In genomic region chr2:74199275-74199701, GRCh38 we compare ENCODE assay signal across 8 cellular contexts. TPM values are rescaled to one million over a fixed set of nuclear protein-coding genes. Genes with fewer than 3 reads are reported as not detected.
A peak's percentile ranks its signal among the peaks of the same experiment; 100 is the strongest.
DNase-seq lines count a peak whose midpoint lies in the region; ATAC-seq, FAIRE-seq and TF ChIP-seq lines count a peak whose summit lies in the region.

No MANE protein-coding gene starts in this region.

- peaks cover 41% of the 10 kb centered on the region for H3K4me1 Mint-ChIP-seq in HFFc6 (ENCODE audit: low read depth)
- peaks cover 35% of the 10 kb centered on the region for H3K4me1 Mint-ChIP-seq in activated B cell treated with CpG ODN at 0.5 μM for 24 hours

- H3K4me3 ChIP-seq in right cardiac atrium (ENCODE audit: low read length) (peak overlapping the region; percentile 32), spleen (peak overlapping the region; percentile 81 to 90 (median 87))

- TF ChIP-seq POLR2A in spleen (IDR thresholded peaks at IDR 0.05) = no peak

- H3K4me1 ChIP-seq in right cardiac atrium (ENCODE audit: control insufficient read depth, insufficient read depth, low read length) (no peaks in the 10 kb centered on the region), spleen (peaks cover 16 to 55% (median 38%) of the 10 kb centered on the region in 6 donors)

- H3K27me3 ChIP-seq in right cardiac atrium (ENCODE audit: control insufficient read depth, insufficient read depth) (no peaks in the 10 kb centered on the region), spleen (replicated peaks in 1 of 7) (no peaks in the 10 kb centered on the region)

- H3K27me3 Mint-ChIP-seq in HFFc6 (ENCODE audit: insufficient read depth) (peaks cover 9% of the 10 kb centered on the region), activated B cell treated with CpG ODN at 0.5 μM for 24 hours (no peaks in the 10 kb centered on the region)

- POLR2A ChIA-PET in activated B cell treated with CpG ODN at 0.5 μM for 24 hours (lab: Charles Lee) = interaction anchor here (0.6 to 16.6 kb wide), 21 partner anchors 9 to 636 kb away, joined by 3 to 723 read pairs (median 5); partner anchors contain the start of genes BOLA3, MOB1A, STAMBP and TPRKB

- ATAC-seq in activated B cell treated with CpG ODN at 0.5 μM for 24 hours (ENCODE audit: low read depth) (no peak), right cardiac atrium (no peak)

- no peak overlapping the region for H3K27ac ChIP-seq in right cardiac atrium (ENCODE audit: low read length)
- H3K27ac ChIP-seq in spleen = peak overlapping the region; percentile 94 to 98 (median 96)

- peak overlapping the region; percentile 95 for H3K4me3 Mint-ChIP-seq in HFFc6
- peak overlapping the region; percentile 99 for H3K4me3 Mint-ChIP-seq in activated B cell treated with CpG ODN at 0.5 μM for 24 hours

- H3K27ac Mint-ChIP-seq in HFFc6 (peak overlapping the region; percentile 100), activated B cell treated with CpG ODN at 0.5 μM for 24 hours (peak overlapping the region; percentile 100)

- H3K9me3 Mint-ChIP-seq in HFFc6 (no peaks in the 10 kb centered on the region), activated B cell treated with CpG ODN at 0.5 μM for 24 hours (no peaks in the 10 kb centered on the region)

- DNase-seq in HFFc6 (no peak), activated B cell treated with CpG ODN at 0.5 μM for 24 hours (no peak), right cardiac atrium (peak in 1 of 3 donors; percentile 35), spleen (no peak), HK-2 (ENCODE audit: unreplicated experiment) (no peak), D341Med (ENCODE audit: low spot score) (no peak), EL (no peak), frontal cortex (ENCODE audit: low spot score in 2 of 2) (no peak)

- TF ChIP-seq CTCF in HFFc6 (IDR thresholded peaks at IDR 0.05) = peak; percentile 44; the same call in 1 of the 2 replicates
- no peak for TF ChIP-seq CTCF in activated B cell treated with CpG ODN at 0.5 μM for 24 hours (IDR thresholded peaks at IDR 0.05)
- TF ChIP-seq CTCF in spleen (IDR thresholded peaks at IDR 0.05 in 8 of 11, conservative IDR thresholded peaks at IDR 0.05 in 3 of 11) = peak in 2 of 11 experiments; percentile 10 to 34

- H3K36me3 Mint-ChIP-seq in HFFc6 (ENCODE audit: low read depth) = peaks cover 16% of the 10 kb centered on the region
- peaks cover 41% of the 10 kb centered on the region for H3K36me3 Mint-ChIP-seq in activated B cell treated with CpG ODN at 0.5 μM for 24 hours (ENCODE audit: low read depth)

- CTCF ChIA-PET in activated B cell treated with CpG ODN at 0.5 μM for 24 hours (lab: Charles Lee) = interaction anchor here (0.6 to 4.7 kb wide), 12 partner anchors 11 to 375 kb away, joined by 3 to 45 read pairs (median 4); partner anchors contain the start of genes BOLA3 and MOB1A

- intact Hi-C loops in activated B cell treated with CpG ODN at 0.5 μM for 24 hours (cut with micrococcal nuclease) (loop anchor here (1.0 to 5.0 kb wide), 7 partner anchors 21 to 333 kb away; partner anchors contain the start of genes BOLA3, C2orf81, DGUOK and MOB1A), right cardiac atrium (cut with DNase I) (no loop called here), spleen (cut with DNase I; ENCODE audit: low total_unique reads) (no loop called here)

- 2% methylated on average over 20 of the region's 20 CpGs for WGBS in right cardiac atrium
- 2 to 7% (median 4%) methylated on average over 20 of the region's 20 CpGs for WGBS in spleen, 5 donors

- H3K9me3 ChIP-seq in right cardiac atrium (ENCODE audit: control insufficient read depth, low read length) (no peaks in the 10 kb centered on the region), spleen (no peaks in the 10 kb centered on the region)

- peaks cover 0 to 19% (median 0%) of the 10 kb centered on the region in 6 donors for H3K36me3 ChIP-seq in spleen

- no peak for FAIRE-seq in frontal cortex (lab: Jason Lieb, UNC)

RNA-seq across cellular contexts. Expression of gene MTHFD2, which starts 0.9 kb away (rescaled TPM):
- total RNA-seq in HFFc6 (2021; fragmentation: NEBNext Ultra II Directional; extraction: Animal tissue kit (Norgen Biotek cat#: 25700)) = 10 to 100 TPM; 75.3 to 99.6 (median 85.1) TPM
- 135 and 150 TPM in 2 replicates for total RNA-seq in activated B cell treated with CpG ODN at 0.5 μM for 24 hours
- 10 to 100 TPM in 2 of 4 donors, 1 to 10 TPM in 2; 6.7 to 18.0 (median 9.5) TPM for total RNA-seq in right cardiac atrium
- polyA plus RNA-seq in right cardiac atrium = 8.7 TPM
- 10 to 100 TPM; 32.5 to 71.1 (median 45.1) TPM for total RNA-seq in spleen
- polyA plus RNA-seq in spleen = 10 to 100 TPM; 17.8 to 35.8 (median 26.8) TPM
- total RNA-seq in frontal cortex = 28.1 TPM

RNA-seq across cellular contexts. Expression of gene MOB1A, which starts 20.6 kb away (rescaled TPM):
- 100 to 1,000 TPM in 5 of 6 experiments, 10 to 100 TPM in 1; 95.4 to 121 (median 112) TPM for total RNA-seq in HFFc6 (2021; fragmentation: NEBNext Ultra II Directional; extraction: Animal tissue kit (Norgen Biotek cat#: 25700))
- total RNA-seq in activated B cell treated with CpG ODN at 0.5 μM for 24 hours (314 and 318 TPM in 2 replicates), right cardiac atrium (10 to 100 TPM; 54.6 to 78.3 (median 62.8) TPM), spleen (100 to 1,000 TPM; 144 to 198 (median 177) TPM), frontal cortex (51.8 TPM)
- polyA plus RNA-seq in right cardiac atrium (24.8 TPM), spleen (10 to 100 TPM; 55.0 to 87.1 (median 62.8) TPM)

RNA-seq across cellular contexts. Expression of gene BOLA3, which starts 51.6 kb away (rescaled TPM):
- total RNA-seq in HFFc6 (2021; fragmentation: NEBNext Ultra II Directional; extraction: Animal tissue kit (Norgen Biotek cat#: 25700)) = 10 to 100 TPM; 71.6 to 92.5 (median 80.8) TPM
- total RNA-seq in activated B cell treated with CpG ODN at 0.5 μM for 24 hours (18.8 and 19.1 TPM in 2 replicates), right cardiac atrium (100 to 1,000 TPM in 2 of 4 donors, 10 to 100 TPM in 2; 75.5 to 111 (median 96.2) TPM), spleen (10 to 100 TPM; 12.6 to 39.8 (median 18.8) TPM), frontal cortex (29.8 TPM)
- polyA plus RNA-seq in right cardiac atrium (327 TPM), spleen (10 to 100 TPM; 33.6 to 41.4 (median 39.3) TPM)
